1 cellular context compared by ENCODE assay signal in genomic region chr5:78908173-78908901, GRCh38.
A peak's percentile ranks its signal among the peaks of the same experiment; 100 is the strongest.
TF ChIP-seq lines count a peak whose summit lies in the region.

No MANE protein-coding gene starts in this region.

TF ChIP-seq in K562, 482 proteins besides CTCF, POLR2A, EP300 and RAD21 (continued from another document):
- TF ChIP-seq BCLAF1 (IDR thresholded peaks at IDR 0.05; ENCODE audit: borderline replicate concordance in 1 of 2, control insufficient read depth in 1 of 2, low read depth in 2 of 2, low read length in 1 of 2), result no peak
- peak in 1 of 2 experiments; percentile 22; a peak in 1 of 4 replicates for TF ChIP-seq RCOR1 (IDR thresholded peaks at IDR 0.05; ENCODE audit: borderline replicate concordance in 1 of 2, low read depth in 2 of 2, low read length in 2 of 2)
- no peak for TF ChIP-seq DEAF1 (CRISPR knock-in tag; IDR thresholded peaks at IDR 0.05)
- no peak for TF ChIP-seq CC2D1A (IDR thresholded peaks at IDR 0.05)
- TF ChIP-seq NCOA6 (IDR thresholded peaks at IDR 0.05), result no peak
- TF ChIP-seq ELK1 (CRISPR knock-in tag; IDR thresholded peaks at IDR 0.05), result no peak
- TF ChIP-seq ZNF12 (CRISPR knock-in tag; IDR thresholded peaks at IDR 0.05), result peak; percentile 90
- no peak for TF ChIP-seq ZNF583 (CRISPR knock-in tag; IDR thresholded peaks at IDR 0.05)
- TF ChIP-seq ZNF133 (CRISPR knock-in tag; IDR thresholded peaks at IDR 0.05), result no peak
- TF ChIP-seq MCM7 (IDR thresholded peaks at IDR 0.05), result no peak
- TF ChIP-seq FOXP1 (CRISPR knock-in tag; IDR thresholded peaks at IDR 0.05), result no peak
- no peak for TF ChIP-seq PBX2 (CRISPR knock-in tag; IDR thresholded peaks at IDR 0.05; ENCODE audit: low read depth)
- 0 out of 2 replicates have a peak, but pooled peaks have one; percentile 8 for TF ChIP-seq PBX2 (tag; conservative IDR thresholded peaks at IDR 0.05; ENCODE audit: low read depth)
- no peak for TF ChIP-seq TEAD2 (tag; IDR thresholded peaks at IDR 0.05)
